ENCODE assay signal across 15 cellular contexts in the genomic region with DNA sequence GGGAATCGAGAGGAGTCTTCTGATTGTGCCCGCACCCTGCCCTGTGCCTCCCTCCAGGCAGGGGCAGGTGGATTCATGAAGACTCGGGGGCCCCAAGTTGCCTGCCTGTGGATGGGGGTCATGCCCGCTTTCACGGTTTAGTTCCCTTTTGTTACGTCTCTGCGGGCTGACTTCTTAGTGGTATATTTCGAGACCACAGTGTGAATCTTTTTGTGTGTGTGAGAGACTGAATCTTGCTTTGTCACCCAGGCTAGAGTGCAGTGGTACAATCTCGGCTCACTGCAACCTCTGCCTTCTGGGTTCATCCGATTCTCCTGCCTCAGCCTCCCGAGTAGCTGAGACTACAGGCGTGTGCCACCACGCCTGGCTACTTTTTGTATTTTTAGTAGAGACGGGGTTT. TPM values are rescaled to one million over a fixed set of nuclear protein-coding genes. Genes with fewer than 3 reads are reported as not detected.
A peak's percentile ranks its signal among the peaks of the same experiment; 100 is the strongest.
DNase-seq lines count a peak whose midpoint lies in the region; ATAC-seq and TF ChIP-seq lines count a peak whose summit lies in the region.
"Had no signal": no experiment of that assay in that cellular context is flagged by ENCODE, and none has a peak within 500 bp of the region (broad histone marks: within the 10 kb centered on the region; RNA-seq: fewer than 3 reads in every experiment).

No MANE protein-coding gene starts in this region.

- ATAC-seq in left ventricle myocardium superior (no peak), Right ventricle myocardium superior (ENCODE audit: poor library complexity) (no peak), natural killer cell (peak in 2 of 3 donors; percentile 45 to 54), GM21786 (IDR thresholded peaks at IDR 0.05; ENCODE audit: unreplicated experiment) (no peak)

- DNase-seq in left ventricle myocardium superior (peak; percentile 14), Right ventricle myocardium superior (no peak), iPS-NIHi7 (ENCODE audit: extremely low spot score) (peak; percentile 4), natural killer cell (no peak), NCI-H2029 (lab: John Stamatoyannopoulos, UW) (no peak), inferior parietal cortex (ENCODE audit: extremely low spot score) (no peak)
- DNase-seq: C1 segment of cervical spinal cord; Calu3; CD4-positive, alpha-beta memory T cell; COR-L47; DND-41; GM23248; H7; HCEC 1CT had no signal

- no peaks in the 10 kb centered on the region for H3K9me3 Mint-ChIP-seq in natural killer cell
- H3K9me3 Mint-ChIP-seq: CD4-positive, alpha-beta memory T cell had no signal

- H3K27me3 Mint-ChIP-seq in natural killer cell (ENCODE audit: low read depth in 2 of 2), result no peaks in the 10 kb centered on the region
- H3K27me3 Mint-ChIP-seq: CD4-positive, alpha-beta memory T cell had no signal

- no peak overlapping the region for H3K27ac Mint-ChIP-seq in natural killer cell

- H3K4me1 Mint-ChIP-seq in natural killer cell, result no peaks in the 10 kb centered on the region

- intact Hi-C loops in left ventricle myocardium superior (cut with micrococcal nuclease), result no loop called here
- intact Hi-C loops in Right ventricle myocardium superior (cut with DNase I), result no loop called here
- intact Hi-C loops in natural killer cell (cut with micrococcal nuclease), result no loop called here

- no peak for TF ChIP-seq CTCF in natural killer cell (IDR thresholded peaks at IDR 0.05)

- H3K4me3 Mint-ChIP-seq in natural killer cell, result no peak overlapping the region
- H3K4me3 Mint-ChIP-seq: CD4-positive, alpha-beta memory T cell had no signal

- no peaks in the 10 kb centered on the region for H3K36me3 Mint-ChIP-seq in natural killer cell

RNA-seq across cellular contexts. Expression of a gene that starts 18.1 kb away (rescaled TPM):
- total RNA-seq in left ventricle myocardium superior (25.7 TPM), Right ventricle myocardium superior (29.9 TPM), natural killer cell (1,000 to 10,000 TPM in 2 of 3 donors, 100 to 1,000 TPM in 1; 929 to 1,120 (median 1,060) TPM)

RNA-seq across cellular contexts. Expression of a gene that starts 22.3 kb away (rescaled TPM):
- total RNA-seq in left ventricle myocardium superior (10.6 TPM), Right ventricle myocardium superior (5.1 TPM), natural killer cell (10 to 100 TPM; 33.9 to 37.6 (median 35.8) TPM)

RNA-seq across cellular contexts. Expression of a gene that starts 22.4 kb away (rescaled TPM):
- total RNA-seq in left ventricle myocardium superior (11.4 TPM), Right ventricle myocardium superior (13.4 TPM), natural killer cell (10 to 100 TPM; 73.4 to 96.5 (median 74.1) TPM)

Comparison
In these comparisons a context has a peak if more than half of its experiments do, and no peak if none do; other contexts are left out.
1. DNase-seq: peak in left ventricle myocardium superior (single experiment) and iPS-NIHi7 (single experiment); none in Right ventricle myocardium superior (single experiment), natural killer cell (single experiment), NCI-H2029 (single experiment) and inferior parietal cortex (single experiment).
2. ATAC-seq: peak in natural killer cell (2 of 3); none in left ventricle myocardium superior (single experiment), Right ventricle myocardium superior (single experiment) and GM21786 (single experiment).
3. RNA of a gene that starts 18.1 kb away (total RNA-seq): 929 to 1,120 TPM in natural killer cell; 29.9 TPM in Right ventricle myocardium superior (single experiment) and 25.7 TPM in left ventricle myocardium superior (single experiment); every median in the first group is over 10 times any median in the second.